Comparison of ENCODE assay signal across 27 cellular contexts in genomic region chr1:60899464-60899863, GRCh38.
"Had no signal": no experiment of that assay in that cellular context is flagged by ENCODE, and none has a peak within 500 bp of the region (broad histone marks: within the 10 kb centered on the region; RNA-seq: fewer than 3 reads in every experiment).

No MANE protein-coding gene starts in this region.

- H3K4me2 ChIP-seq: hepatocyte had no signal

- H3K9me3 ChIP-seq: colonic mucosa, esophagus squamous epithelium, gastrocnemius medialis, heart left ventricle, lower lobe of right lung had no signal

- ATAC-seq: effector memory CD8-positive, alpha-beta T cell; esophagus mucosa; gastrocnemius medialis; heart left ventricle; left colon; left lobe of liver; left ventricle myocardium superior; lower lobe of right lung; naive thymus-derived CD4-positive, alpha-beta T cell had no signal

- H3K27ac ChIP-seq: colonic mucosa, epithelial cell of prostate, esophagus squamous epithelium, gastrocnemius medialis, hepatocyte, lower lobe of right lung had no signal

- H3K9me3 Mint-ChIP-seq: dendritic cell treated with granulocyte-macrophage colony-stimulating factor and Interleukin-4, amounts not matched to agents 40 ng/mL and 50 ng/mL, for 4 days; effector memory CD8-positive, alpha-beta T cell; endodermal cell; immature natural killer cell; naive thymus-derived CD4-positive, alpha-beta T cell had no signal

- H3K27me3 ChIP-seq: colonic mucosa, esophagus squamous epithelium, gastrocnemius medialis, heart left ventricle, hepatocyte had no signal

- H3K4me1 ChIP-seq: colonic mucosa had no signal

- H2AFZ ChIP-seq: hepatocyte had no signal

- H3K4me3 ChIP-seq: colonic mucosa, esophagus squamous epithelium, gastrocnemius medialis, heart left ventricle, hepatocyte, lower lobe of right lung had no signal

- H3K36me3 Mint-ChIP-seq: immature natural killer cell; mesothelial cell of epicardium; naive thymus-derived CD4-positive, alpha-beta T cell had no signal

- H3K4me1 Mint-ChIP-seq: immature natural killer cell; naive thymus-derived CD4-positive, alpha-beta T cell had no signal

- H3K27me3 Mint-ChIP-seq: dendritic cell treated with granulocyte-macrophage colony-stimulating factor and Interleukin-4, amounts not matched to agents 40 ng/mL and 50 ng/mL, for 4 days had no signal

- H3K36me3 ChIP-seq: colonic mucosa, esophagus squamous epithelium, gastrocnemius medialis, heart left ventricle, lower lobe of right lung had no signal

- H3K4me3 Mint-ChIP-seq: dendritic cell treated with granulocyte-macrophage colony-stimulating factor and Interleukin-4, amounts not matched to agents 40 ng/mL and 50 ng/mL, for 4 days; effector memory CD8-positive, alpha-beta T cell; endodermal cell; immature natural killer cell; mesothelial cell of epicardium; naive thymus-derived CD4-positive, alpha-beta T cell had no signal

- DNase-seq: colonic mucosa; cortex of kidney; effector CD8-positive, alpha-beta T cell; effector memory CD8-positive, alpha-beta T cell; endodermal cell; erythroblast; esophagus squamous epithelium; foreskin fibroblast; foreskin melanocyte; gastrocnemius medialis; heart left ventricle; hypothalamus; immature natural killer cell; islet precursor cell; kidney; kidney glomerular epithelial cell; left colon; left ventricle myocardium superior; lower lobe of right lung; mesenchymal stem cell; naive thymus-derived CD4-positive, alpha-beta T cell had no signal

- H3K79me2 ChIP-seq: hepatocyte had no signal

- H3K27ac Mint-ChIP-seq: dendritic cell treated with granulocyte-macrophage colony-stimulating factor and Interleukin-4, amounts not matched to agents 40 ng/mL and 50 ng/mL, for 4 days; effector memory CD8-positive, alpha-beta T cell; endodermal cell; immature natural killer cell; mesothelial cell of epicardium had no signal
